In the genomic region with DNA sequence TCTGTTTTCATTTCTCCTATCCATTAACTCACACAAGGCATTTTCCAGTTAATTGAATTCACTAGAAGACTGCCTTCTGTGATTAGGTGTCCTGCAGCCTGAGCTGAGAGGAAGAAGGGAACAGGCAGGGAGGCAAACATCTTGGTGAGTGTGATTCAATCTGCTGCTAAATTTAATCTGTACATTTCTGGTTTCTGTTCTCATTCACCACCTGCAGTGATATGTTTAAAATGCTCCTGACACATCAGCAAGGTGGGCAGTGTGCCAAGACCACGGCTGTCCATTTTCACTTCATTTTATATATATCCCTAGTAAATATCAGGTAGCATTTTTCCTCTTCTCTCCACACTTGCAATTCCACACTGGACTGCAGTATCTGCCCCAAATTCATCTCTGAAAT, we compare ENCODE assay signal across 11 cellular contexts.
DNase-seq lines count a peak whose midpoint lies in the region; ATAC-seq, FAIRE-seq and TF ChIP-seq lines count a peak whose summit lies in the region.
"Had no signal": no experiment of that assay in that cellular context is flagged by ENCODE, and none has a peak within 500 bp of the region (broad histone marks: within the 10 kb centered on the region; RNA-seq: fewer than 3 reads in every experiment).

No MANE protein-coding gene starts in this region.

- H3K4me3 ChIP-seq in brain microvascular endothelial cell (ENCODE audit: low read depth, low read length) (no peak overlapping the region), esophagus squamous epithelium (no peak overlapping the region), esophagus muscularis mucosa (no peak overlapping the region)
- H3K4me3 ChIP-seq: thoracic aorta had no signal

- DNase-seq in GM12892 (ENCODE audit: insufficient read length) (no peak), brain microvascular endothelial cell (peak; percentile 40), COLO829 (ENCODE audit: low spot score) (no peak), esophagus squamous epithelium (lab: John Stamatoyannopoulos, UW) (no peak), esophagus muscularis mucosa (ENCODE audit: extremely low spot score) (no peak)
- DNase-seq: Kasumi-1 had no signal

- peak; percentile 86 for FAIRE-seq in GM12892 (lab: Jason Lieb, UNC)

- H3K4me1 ChIP-seq in esophagus squamous epithelium (no peaks in the 10 kb centered on the region), esophagus muscularis mucosa (peaks cover 0 to 6% (median 1%) of the 10 kb centered on the region in 4 donors)

- no peaks in the 10 kb centered on the region for H3K9me3 ChIP-seq in esophagus squamous epithelium
- no peaks in the 10 kb centered on the region for H3K9me3 ChIP-seq in esophagus muscularis mucosa
- H3K9me3 ChIP-seq: thoracic aorta had no signal

- TF ChIP-seq CTCF in brain microvascular endothelial cell (IDR thresholded peaks at IDR 0.05; ENCODE audit: low read depth, low read length, missing control alignments) (no peak), esophagus squamous epithelium (IDR thresholded peaks at IDR 0.05) (no peak), esophagus muscularis mucosa (IDR thresholded peaks at IDR 0.05) (no peak)

- in situ Hi-C loops in brain microvascular endothelial cell (cut with HindIII; ENCODE audit: low pct_ligation_motif_present, low sequenced_read_pairs): no loop called here

- TF ChIP-seq POLR2A in GM12892 (IDR thresholded peaks at IDR 0.05; ENCODE audit: low read depth, low read length): no peak
- no peak for TF ChIP-seq POLR2A in esophagus squamous epithelium (IDR thresholded peaks at IDR 0.05)
- TF ChIP-seq POLR2A in esophagus muscularis mucosa (IDR thresholded peaks at IDR 0.05; ENCODE audit: low read depth): no peak

- H3K27ac ChIP-seq in brain microvascular endothelial cell (no peak overlapping the region), esophagus squamous epithelium (no peak overlapping the region), esophagus muscularis mucosa (replicated peaks in 1 of 4) (no peak overlapping the region)
- H3K27ac ChIP-seq: C4-2B, thoracic aorta had no signal

- no peak for TF ChIP-seq EP300 in esophagus muscularis mucosa (IDR thresholded peaks at IDR 0.05)

- no peaks in the 10 kb centered on the region for H3K36me3 ChIP-seq in brain microvascular endothelial cell (replicated peaks)
- no peaks in the 10 kb centered on the region for H3K36me3 ChIP-seq in esophagus squamous epithelium
- H3K36me3 ChIP-seq in esophagus muscularis mucosa: no peaks in the 10 kb centered on the region
- H3K36me3 ChIP-seq: thoracic aorta had no signal

- H3K27me3 ChIP-seq in brain microvascular endothelial cell (replicated peaks): no peaks in the 10 kb centered on the region
- no peaks in the 10 kb centered on the region for H3K27me3 ChIP-seq in esophagus squamous epithelium
- no peaks in the 10 kb centered on the region for H3K27me3 ChIP-seq in esophagus muscularis mucosa

- 0 to 5% methylated on average over 1 of the region's 1 CpG for WGBS in esophagus squamous epithelium, 2 donors
- WGBS in esophagus muscularis mucosa: 0% methylated on average over 1 of the region's 1 CpG

- intact Hi-C loops in esophagus squamous epithelium (cut with DNase I) (no loop called here), esophagus muscularis mucosa (cut with DNase I) (no loop called here)

- peak; percentile 91 for ATAC-seq in GM21515 (IDR thresholded peaks at IDR 0.05; ENCODE audit: unreplicated experiment)
- peak; percentile 79 for ATAC-seq in HG03442 (IDR thresholded peaks at IDR 0.05; ENCODE audit: unreplicated experiment)
- ATAC-seq in HG02981 (IDR thresholded peaks at IDR 0.05; ENCODE audit: unreplicated experiment): no peak
